In the genomic region with DNA sequence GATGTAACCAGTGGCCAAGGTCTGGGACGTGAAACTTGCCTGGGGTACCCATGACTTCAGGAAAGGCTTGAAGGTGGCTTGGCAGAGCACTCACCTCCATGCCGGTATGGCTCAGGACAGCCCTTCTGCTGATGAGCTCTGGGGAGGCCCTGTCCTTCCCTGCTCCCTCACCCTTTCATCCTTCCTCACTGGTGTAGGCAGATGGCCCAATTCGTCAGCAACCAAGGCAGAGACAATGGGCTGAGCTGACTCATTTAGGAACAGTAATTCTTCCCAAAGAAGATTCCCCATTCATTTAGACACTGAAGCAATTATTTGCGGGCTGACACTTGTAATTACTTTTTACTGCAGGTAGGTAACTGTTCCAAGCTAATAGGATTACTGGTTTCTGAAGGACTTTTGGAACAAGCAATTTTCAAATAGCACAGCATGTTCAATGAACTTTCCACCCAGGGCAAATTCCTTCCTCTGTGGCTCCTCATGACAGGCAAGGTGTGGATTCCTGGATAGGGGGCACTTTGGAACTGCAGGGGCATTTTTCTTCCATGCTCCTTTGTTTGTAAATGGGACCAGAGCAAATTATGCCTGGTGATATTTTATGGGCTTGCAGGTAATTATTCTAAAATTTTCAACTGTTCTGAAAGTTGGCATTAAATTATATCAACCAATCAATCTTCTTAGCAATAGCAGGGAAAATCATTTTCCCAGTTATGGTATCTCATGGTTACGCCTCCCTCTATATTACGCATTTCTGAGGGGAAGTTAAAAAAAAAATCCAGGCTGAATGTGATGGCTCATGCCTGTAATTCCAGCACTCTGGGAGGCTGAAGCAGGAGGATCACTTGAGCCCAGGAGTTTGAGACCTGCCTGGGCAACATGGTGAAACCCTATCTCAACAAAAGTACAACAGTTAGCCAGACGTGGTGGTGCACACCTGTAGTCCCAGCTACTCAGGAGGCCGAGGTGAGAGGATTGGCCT, we compare ENCODE assay signal across 1 cellular context.
TF ChIP-seq lines count a peak whose summit lies in the region.

No MANE protein-coding gene starts in this region.

TF ChIP-seq in HCT116, 20 proteins besides CTCF, POLR2A, EP300 and RAD21:
- TF ChIP-seq FOSL1 (IDR thresholded peaks at IDR 0.05; ENCODE audit: low read depth) (peak; percentile 43; the same call in 1 of the 2 replicates), POLR2AphosphoS5 (IDR thresholded peaks at IDR 0.05; ENCODE audit: low read depth, low read length) (no peak), JUND (IDR thresholded peaks at IDR 0.05) (peak; percentile 41; the same call in 1 of the 2 replicates), EGR1 (IDR thresholded peaks at IDR 0.05; ENCODE audit: low read depth) (no peak)
